In the genomic region with DNA sequence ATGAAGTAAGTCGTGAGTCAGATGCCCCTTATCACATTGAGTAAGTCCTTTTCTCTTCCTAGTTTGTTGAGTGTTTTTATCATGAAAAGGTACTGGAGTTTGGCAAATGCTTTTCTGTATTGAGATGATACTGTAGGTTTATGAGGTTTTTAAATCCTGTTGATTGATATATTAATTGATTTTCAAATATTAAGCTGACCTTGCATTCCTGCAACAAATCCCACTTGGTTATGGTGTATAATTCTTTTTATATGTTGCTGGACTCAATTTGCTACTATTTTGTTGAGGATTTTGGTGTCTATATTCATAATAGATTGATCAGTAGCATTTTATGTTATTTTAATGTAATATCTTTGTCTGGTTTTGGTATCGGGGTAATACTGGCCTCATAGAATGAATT, we compare ENCODE assay signal across 1 cellular context.
TF ChIP-seq lines count a peak whose summit lies in the region.

No MANE protein-coding gene starts in this region.

TF ChIP-seq in HepG2, 621 proteins besides CTCF, POLR2A, EP300 and RAD21 (continued from another document):
- TF ChIP-seq, protein P1, sequence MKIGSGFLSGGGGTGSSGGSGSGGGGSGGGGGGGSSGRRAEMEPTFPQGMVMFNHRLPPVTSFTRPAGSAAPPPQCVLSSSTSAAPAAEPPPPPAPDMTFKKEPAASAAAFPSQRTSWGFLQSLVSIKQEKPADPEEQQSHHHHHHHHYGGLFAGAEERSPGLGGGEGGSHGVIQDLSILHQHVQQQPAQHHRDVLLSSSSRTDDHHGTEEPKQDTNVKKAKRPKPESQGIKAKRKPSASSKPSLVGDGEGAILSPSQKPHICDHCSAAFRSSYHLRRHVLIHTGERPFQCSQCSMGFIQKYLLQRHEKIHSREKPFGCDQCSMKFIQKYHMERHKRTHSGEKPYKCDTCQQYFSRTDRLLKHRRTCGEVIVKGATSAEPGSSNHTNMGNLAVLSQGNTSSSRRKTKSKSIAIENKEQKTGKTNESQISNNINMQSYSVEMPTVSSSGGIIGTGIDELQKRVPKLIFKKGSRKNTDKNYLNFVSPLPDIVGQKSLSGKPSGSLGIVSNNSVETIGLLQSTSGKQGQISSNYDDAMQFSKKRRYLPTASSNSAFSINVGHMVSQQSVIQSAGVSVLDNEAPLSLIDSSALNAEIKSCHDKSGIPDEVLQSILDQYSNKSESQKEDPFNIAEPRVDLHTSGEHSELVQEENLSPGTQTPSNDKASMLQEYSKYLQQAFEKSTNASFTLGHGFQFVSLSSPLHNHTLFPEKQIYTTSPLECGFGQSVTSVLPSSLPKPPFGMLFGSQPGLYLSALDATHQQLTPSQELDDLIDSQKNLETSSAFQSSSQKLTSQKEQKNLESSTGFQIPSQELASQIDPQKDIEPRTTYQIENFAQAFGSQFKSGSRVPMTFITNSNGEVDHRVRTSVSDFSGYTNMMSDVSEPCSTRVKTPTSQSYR (CRISPR knock-in tag; IDR thresholded peaks at IDR 0.05; ENCODE audit: borderline replicate concordance): no peak
- no peak for TF ChIP-seq ZBTB7B (CRISPR knock-in tag; IDR thresholded peaks at IDR 0.05)
- no peak for TF ChIP-seq BHLHE40 (IDR thresholded peaks at IDR 0.05; ENCODE audit: low read length)
- no peak for TF ChIP-seq HNRNPUL1 (IDR thresholded peaks at IDR 0.05; ENCODE audit: low read depth, low read length)
